Comparison of ENCODE assay signal across 8 cellular contexts in genomic region chr15:64161688-64162477, GRCh38. TPM values are rescaled to one million over a fixed set of nuclear protein-coding genes. Genes with fewer than 3 reads are reported as not detected.
DNase-seq lines count a peak whose midpoint lies in the region; ATAC-seq and TF ChIP-seq lines count a peak whose summit lies in the region.

No MANE protein-coding gene starts in this region.

- peaks cover 44% of the 10 kb centered on the region for H3K36me3 Mint-ChIP-seq in Caco-2 (ENCODE audit: insufficient read depth, unreplicated experiment)
- peaks cover 37% of the 10 kb centered on the region for H3K36me3 Mint-ChIP-seq in endothelial cell (ENCODE audit: low read depth, unreplicated experiment)

- H3K4me3 ChIP-seq in Caco-2 (ENCODE audit: low read depth, low read length) (peak overlapping the region; percentile 74), OCI-LY3 (ENCODE audit: low read length) (peak overlapping the region; percentile 99), neuronal stem cell (ENCODE audit: low read length in 2 of 2) (peak overlapping the region; percentile 70 to 100)

- CTCF ChIA-PET in Caco-2 (lab: Charles Lee), result interaction anchor here (1.7 to 3.1 kb wide), 2 partner anchors 8 to 32 kb away, joined by 18 to 19 read pairs; no protein-coding TSS in a partner anchor
- CTCF ChIA-PET in HEK293T (lab: Yijun Ruan, JAX), result interaction anchor here (0.5 to 1.3 kb wide), 3 partner anchors 9 to 44 kb away, joined by 3 to 6 read pairs (median 4); no protein-coding TSS in a partner anchor

- no peaks in the 10 kb centered on the region for H3K4me1 Mint-ChIP-seq in Caco-2 (ENCODE audit: low read depth, unreplicated experiment)
- H3K4me1 Mint-ChIP-seq in endothelial cell (ENCODE audit: unreplicated experiment), result peaks cover 43% of the 10 kb centered on the region

- no peak overlapping the region for H4K8ac ChIP-seq in neuronal stem cell (ENCODE audit: low read depth, low read length)

- POLR2A ChIA-PET in Caco-2 (lab: Charles Lee) (interaction anchor here (1.6 kb wide), 1 partner anchor 68 kb away, joined by 5 read pairs; the partner anchor contains the start of gene CIAO2A), HEK293T (lab: Yijun Ruan, JAX) (interaction anchor here (1.9 to 2.6 kb wide), 2 partner anchors 8 to 11 kb away, joined by 9 to 18 read pairs; partner anchors contain the start of gene SNX22)

- peaks cover 4% of the 10 kb centered on the region for H3K79me1 ChIP-seq in neuronal stem cell (ENCODE audit: low read depth, low read length)

- H3K4me2 ChIP-seq in OCI-LY3 (ENCODE audit: low read length), result peak overlapping the region; percentile 100
- peak overlapping the region; percentile 50 for H3K4me2 ChIP-seq in neuronal stem cell (ENCODE audit: insufficient read depth, low read length, poor library complexity, severe bottlenecking)

- H3K9me3 ChIP-seq in Caco-2 (no peaks in the 10 kb centered on the region), OCI-LY3 (ENCODE audit: insufficient read depth, low read length) (no peaks in the 10 kb centered on the region), neuronal stem cell (replicated peaks in 1 of 2; ENCODE audit: control insufficient read depth in 2 of 2, insufficient read depth in 1 of 2, low read depth in 1 of 2, low read length in 2 of 2) (no peaks in the 10 kb centered on the region)

- DNase-seq in Caco-2 (no peak), endothelial cell (ENCODE audit: low spot score) (no peak), neuronal stem cell (ENCODE audit: low spot score) (no peak), germinal center (ENCODE audit: low spot score) (no peak), HEK293T (ENCODE audit: extremely low spot score) (no peak)

- H2BK5ac ChIP-seq in neuronal stem cell (ENCODE audit: low read length), result no peak overlapping the region

- BruUV-seq in Caco-2 (replicated peaks; lab: Mats Ljungman, UMichigan), result TSS peak; percentile 74

- no peak overlapping the region for H2BK12ac ChIP-seq in neuronal stem cell (ENCODE audit: low read length)

- H3K27me3 Mint-ChIP-seq in Caco-2 (ENCODE audit: insufficient read depth, unreplicated experiment) (no peaks in the 10 kb centered on the region), endothelial cell (ENCODE audit: unreplicated experiment) (peaks cover 14% of the 10 kb centered on the region)

- H3K23ac ChIP-seq in neuronal stem cell (ENCODE audit: low read depth, low read length, poor library complexity), result no peak overlapping the region

- H3K4me3 Mint-ChIP-seq in Caco-2 (ENCODE audit: unreplicated experiment) (peak overlapping the region; percentile 77), endothelial cell (ENCODE audit: unreplicated experiment) (peak overlapping the region; percentile 97)

- H3K18ac ChIP-seq in neuronal stem cell (ENCODE audit: low read length), result no peak overlapping the region

- peaks cover 20% of the 10 kb centered on the region for H4K20me1 ChIP-seq in OCI-LY3 (ENCODE audit: insufficient read depth, low read length)

- no peak overlapping the region for H4K91ac ChIP-seq in neuronal stem cell (ENCODE audit: low read depth, low read length, poor library complexity)

- H2BK15ac ChIP-seq in neuronal stem cell (ENCODE audit: low read length), result no peak overlapping the region

- intact Hi-C loops in Caco-2 (cut with micrococcal nuclease; ENCODE audit: unreplicated experiment), result no loop called here

- H3K27me3 ChIP-seq in Caco-2 (replicated peaks; ENCODE audit: control insufficient read depth, insufficient read depth, low read length) (no peaks in the 10 kb centered on the region), OCI-LY3 (ENCODE audit: low read depth, low read length) (no peaks in the 10 kb centered on the region), neuronal stem cell (ENCODE audit: control insufficient read depth in 3 of 3, insufficient read depth in 3 of 3, low read depth in 1 of 3, low read length in 3 of 3) (no peaks in the 10 kb centered on the region)

- H3K27ac ChIP-seq in OCI-LY3 (ENCODE audit: low read length), result peak overlapping the region; percentile 53
- H3K27ac ChIP-seq in neuronal stem cell (replicated peaks; ENCODE audit: low read length), result no peak overlapping the region

- TF ChIP-seq CTCF in Caco-2 (IDR thresholded peaks at IDR 0.05; ENCODE audit: insufficient read depth in 1 of 2, low read depth in 1 of 2, low read length in 1 of 2, severe bottlenecking in 1 of 2, unreplicated experiment in 1 of 2) (no peak), OCI-LY3 (IDR thresholded peaks at IDR 0.05; ENCODE audit: low read depth, low read length) (no peak), endothelial cell (IDR thresholded peaks at IDR 0.05; ENCODE audit: unreplicated experiment) (no peak)

- no peaks in the 10 kb centered on the region; the same call in 1 of the 2 replicates for H3K36me3 ChIP-seq in Caco-2 (ENCODE audit: control insufficient read depth, insufficient read depth, low read length)
- H3K36me3 ChIP-seq in OCI-LY3 (replicated peaks; ENCODE audit: low read depth, low read length), result peaks cover 42% of the 10 kb centered on the region
- H3K36me3 ChIP-seq in neuronal stem cell (replicated peaks in 1 of 2; ENCODE audit: control insufficient read depth in 2 of 2, insufficient read depth in 2 of 2, low read length in 2 of 2), result peaks cover 30 to 51% of the 10 kb centered on the region in 2 donors

- H3K4ac ChIP-seq in neuronal stem cell (ENCODE audit: low read length), result no peak overlapping the region

- no peak overlapping the region for H3K14ac ChIP-seq in neuronal stem cell (ENCODE audit: low read length)

- H2AK5ac ChIP-seq in neuronal stem cell (ENCODE audit: low read depth, low read length), result no peak overlapping the region

- H3K79me2 ChIP-seq in OCI-LY3 (ENCODE audit: low read length), result peaks cover 42% of the 10 kb centered on the region

- H2AFZ ChIP-seq in OCI-LY3 (ENCODE audit: low read depth, low read length) (no peak overlapping the region), neuronal stem cell (ENCODE audit: low read length) (peak overlapping the region; percentile 85)

- peak overlapping the region; percentile 73 for H3K27ac Mint-ChIP-seq in Caco-2 (ENCODE audit: unreplicated experiment)
- peak overlapping the region; percentile 86 for H3K27ac Mint-ChIP-seq in endothelial cell (ENCODE audit: unreplicated experiment)

- H3K9me3 Mint-ChIP-seq in Caco-2 (ENCODE audit: unreplicated experiment) (no peaks in the 10 kb centered on the region), endothelial cell (ENCODE audit: unreplicated experiment) (no peaks in the 10 kb centered on the region)

- no CpG with 5 or more reads among the region's 12 CpGs for WGBS in neuronal stem cell (ENCODE audit: extremely low coverage in 2 of 2, insufficient read length in 2 of 2, insufficient replicate concordance in 1 of 2), 2 donors

- ATAC-seq in HG02798 (IDR thresholded peaks at IDR 0.05; ENCODE audit: poor library complexity, unreplicated experiment) (no peak), GM21390 (IDR thresholded peaks at IDR 0.05; ENCODE audit: unreplicated experiment) (no peak)

- peak overlapping the region; percentile 100 for H3K9ac ChIP-seq in OCI-LY3 (ENCODE audit: low read length)
- no peak overlapping the region for H3K9ac ChIP-seq in neuronal stem cell (ENCODE audit: low read depth, low read length, poor library complexity)

- no peak overlapping the region for H2BK120ac ChIP-seq in neuronal stem cell (ENCODE audit: low read depth, low read length)

- H3K4me1 ChIP-seq in Caco-2 (peaks cover 4% of the 10 kb centered on the region; the same call in 1 of the 2 replicates), OCI-LY3 (ENCODE audit: low read length) (peaks cover 23% of the 10 kb centered on the region), neuronal stem cell (ENCODE audit: control insufficient read depth in 2 of 2, insufficient read depth in 1 of 2, low read depth in 1 of 2, low read length in 2 of 2) (peaks cover 4 to 9% of the 10 kb centered on the region in 2 donors)

TF ChIP-seq in HEK293T, 16 proteins besides CTCF, POLR2A, EP300 and RAD21:
- TF ChIP-seq L3MBTL2 (conservative IDR thresholded peaks at IDR 0.05), result no peak
- no peak for TF ChIP-seq ARNT (IDR thresholded peaks at IDR 0.05)
- no peak for TF ChIP-seq ZNF384 (IDR thresholded peaks at IDR 0.05)
- TF ChIP-seq FOXA1 (IDR thresholded peaks at IDR 0.05), result no peak
- TF ChIP-seq ELF4 (IDR thresholded peaks at IDR 0.05), result no peak
- TF ChIP-seq TARDBP (IDR thresholded peaks at IDR 0.05), result no peak
- TF ChIP-seq HDGF (IDR thresholded peaks at IDR 0.05; ENCODE audit: borderline replicate concordance), result no peak
- TF ChIP-seq NFRKB (IDR thresholded peaks at IDR 0.05), result no peak
- no peak for TF ChIP-seq CTBP1 (IDR thresholded peaks at IDR 0.05; ENCODE audit: borderline replicate concordance)
- TF ChIP-seq LEF1 (IDR thresholded peaks at IDR 0.05; ENCODE audit: borderline replicate concordance), result no peak
- no peak for TF ChIP-seq PKNOX1 (IDR thresholded peaks at IDR 0.05)
- no peak for TF ChIP-seq FOXK2 (IDR thresholded peaks at IDR 0.05)

RNA-seq across cellular contexts. Expression of gene PPIB, which starts 0.9 kb away (rescaled TPM):
- 458 and 504 TPM in 2 replicates for total RNA-seq in Caco-2 (2022)
- 589 TPM for total RNA-seq in endothelial cell (ENCODE audit: unreplicated experiment)
- 171 TPM for polyA plus RNA-seq in neuronal stem cell (2013, experiment 1 of 2)
- polyA plus RNA-seq in neuronal stem cell (2013, experiment 2 of 2), result 170 TPM

RNA-seq across cellular contexts. Expression of gene SNX22, which starts 10.4 kb away (rescaled TPM):
- total RNA-seq in Caco-2 (2022) (0.91 and 1.2 TPM in 2 replicates), endothelial cell (ENCODE audit: unreplicated experiment) (0.41 TPM)
- polyA plus RNA-seq in neuronal stem cell (2013, experiment 1 of 2), result 3.1 TPM
- 3.0 TPM for polyA plus RNA-seq in neuronal stem cell (2013, experiment 2 of 2)
